Comparison of ENCODE assay signal across 1 cellular context in the genomic region with DNA sequence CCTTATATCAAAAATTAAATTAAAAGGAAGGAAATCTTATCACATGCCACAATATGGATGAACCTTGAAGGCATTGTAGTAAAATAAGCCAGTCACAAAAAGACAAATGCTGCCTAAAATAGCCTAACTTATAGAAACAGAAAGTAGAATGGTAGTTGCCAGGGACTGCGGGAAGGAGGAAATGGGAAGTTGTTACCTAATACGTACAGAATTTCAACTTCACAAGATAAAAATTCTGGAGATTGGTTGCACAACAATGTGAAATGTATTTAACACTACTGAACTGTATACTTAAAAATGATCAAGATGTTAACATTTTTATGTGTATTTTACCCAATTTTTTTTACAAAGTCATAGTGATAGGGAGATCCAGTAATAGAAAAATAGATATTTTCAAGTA.
TF ChIP-seq lines count a peak whose summit lies in the region.

No MANE protein-coding gene starts in this region.

TF ChIP-seq in endothelial cell of umbilical vein, 7 proteins besides CTCF, POLR2A, EP300 and RAD21:
- TF ChIP-seq, protein P1, sequence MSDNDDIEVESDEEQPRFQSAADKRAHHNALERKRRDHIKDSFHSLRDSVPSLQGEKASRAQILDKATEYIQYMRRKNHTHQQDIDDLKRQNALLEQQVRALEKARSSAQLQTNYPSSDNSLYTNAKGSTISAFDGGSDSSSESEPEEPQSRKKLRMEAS (IDR thresholded peaks at IDR 0.05; ENCODE audit: insufficient read depth, insufficient read length), result no peak
- TF ChIP-seq GATA2 (IDR thresholded peaks at IDR 0.05; ENCODE audit: insufficient read depth, insufficient read length, low read depth, low read length), result no peak
- TF ChIP-seq POLR2AphosphoS5 (IDR thresholded peaks at IDR 0.05; ENCODE audit: insufficient read depth, low read depth, low read length), result no peak
- no peak for TF ChIP-seq JUN (IDR thresholded peaks at IDR 0.05; ENCODE audit: borderline replicate concordance, insufficient read depth, insufficient read length, low read depth)
- no peak for TF ChIP-seq MYC (IDR thresholded peaks at IDR 0.05; ENCODE audit: low read depth, low read length)
- TF ChIP-seq FOS (IDR thresholded peaks at IDR 0.05; ENCODE audit: borderline replicate concordance, insufficient read depth, low read length), result no peak
- no peak for TF ChIP-seq EZH2 (IDR thresholded peaks at IDR 0.05; ENCODE audit: borderline replicate concordance, low read depth, low read length, severe bottlenecking)
